In genomic region chr3:123789760-123790159, GRCh38 we compare ENCODE assay signal across 22 cellular contexts.
A peak's percentile ranks its signal among the peaks of the same experiment; 100 is the strongest.
DNase-seq lines count a peak whose midpoint lies in the region; ATAC-seq and TF ChIP-seq lines count a peak whose summit lies in the region.
"Had no signal": no experiment of that assay in that cellular context is flagged by ENCODE, and none has a peak within 500 bp of the region (broad histone marks: within the 10 kb centered on the region; RNA-seq: fewer than 3 reads in every experiment).

No MANE protein-coding gene starts in this region.

- no peaks in the 10 kb centered on the region for H3K4me1 Mint-ChIP-seq in activated CD4-positive, alpha-beta T cell treated with anti-CD3 and anti-CD28 coated beads for 36 hours
- H3K4me1 Mint-ChIP-seq: activated CD4-positive, alpha-beta T cell treated with anti-CD3 and anti-CD28 coated beads, Interleukin-2, amount 10 ng/mL, durations not matched to agents 7 days and 5 days; immature natural killer cell; stimulated activated effector memory CD8-positive, alpha-beta T cell treated with anti-CD3 and anti-CD28 coated beads, Interleukin-12 subunit alpha, Interleukin-12 subunit beta, amount 100 ng/mL, for 72 hours had no signal

- H3K27ac ChIP-seq in AG04450 (ENCODE audit: low read depth, low read length) (peak overlapping the region; percentile 40), mesenchymal stem cell (ENCODE audit: low read length, poor library complexity, severe bottlenecking) (no peak overlapping the region), Karpas-422 (ENCODE audit: low read length) (no peak overlapping the region)
- H3K27ac ChIP-seq: epithelial cell of prostate, psoas muscle, tibial nerve had no signal

- no peak overlapping the region for H3K4me3 Mint-ChIP-seq in activated CD4-positive, alpha-beta T cell treated with anti-CD3 and anti-CD28 coated beads for 36 hours
- H3K4me3 Mint-ChIP-seq: activated CD4-positive, alpha-beta T cell treated with anti-CD3 and anti-CD28 coated beads, Interleukin-2, amount 10 ng/mL, durations not matched to agents 7 days and 5 days; immature natural killer cell; natural killer cell treated with Interleukin-12 subunit alpha and Interleukin-12 subunit beta and Interleukin-15 and Interleukin-18, amount 100 ng/mL, for 72 hours; stimulated activated effector memory CD8-positive, alpha-beta T cell treated with anti-CD3 and anti-CD28 coated beads, Interleukin-12 subunit alpha, Interleukin-12 subunit beta, amount 100 ng/mL, for 72 hours had no signal

- H3K4me3 ChIP-seq in AG04450 (ENCODE audit: low read depth, low read length) = no peak overlapping the region
- H3K4me3 ChIP-seq in adipocyte (ENCODE audit: low read length) = no peak overlapping the region
- H3K4me3 ChIP-seq in mesenchymal stem cell (ENCODE audit: insufficient read depth in 1 of 2, low read depth in 1 of 2, low read length in 2 of 2) = no peak overlapping the region
- H3K4me3 ChIP-seq in Karpas-422 (ENCODE audit: low read length) = no peak overlapping the region
- H3K4me3 ChIP-seq: A549, lung, psoas muscle, tibial nerve had no signal

- no peak overlapping the region for H2BK15ac ChIP-seq in mesenchymal stem cell (ENCODE audit: low read depth, poor library complexity, severe bottlenecking)

- no peaks in the 10 kb centered on the region for H4K20me1 ChIP-seq in Karpas-422 (ENCODE audit: insufficient read depth, low read depth, low read length)

- no peak overlapping the region for H3K4ac ChIP-seq in mesenchymal stem cell (ENCODE audit: low read depth in 1 of 2, low read length in 2 of 2)

- H2BK5ac ChIP-seq in mesenchymal stem cell (ENCODE audit: low read depth, low read length, poor library complexity, severe bottlenecking) = no peak overlapping the region

- H3K36me3 ChIP-seq in adipocyte (ENCODE audit: control insufficient read depth, insufficient read depth, low read length, severe bottlenecking) (peaks cover 24% of the 10 kb centered on the region), mesenchymal stem cell (ENCODE audit: control insufficient read depth in 1 of 2, insufficient read depth in 2 of 2, low read depth in 1 of 2, low read length in 2 of 2) (peaks cover 41 to 54% of the 10 kb centered on the region in 2 experiments), Karpas-422 (ENCODE audit: insufficient read depth, low read length) (no peaks in the 10 kb centered on the region)
- H3K36me3 ChIP-seq: tibial nerve had no signal

- no peaks in the 10 kb centered on the region for H3K9me2 ChIP-seq in Karpas-422 (replicated peaks; ENCODE audit: insufficient read depth, low read length)

- H3K9me3 ChIP-seq in AG04450 (ENCODE audit: control insufficient read depth, insufficient read depth, low read length) (peaks cover 2% of the 10 kb centered on the region; the same call in 1 of the 2 replicates), adipocyte (ENCODE audit: control insufficient read depth, low read length) (no peaks in the 10 kb centered on the region), mesenchymal stem cell (ENCODE audit: control insufficient read depth, low read length) (no peaks in the 10 kb centered on the region), Karpas-422 (ENCODE audit: low read length) (no peaks in the 10 kb centered on the region)
- H3K9me3 ChIP-seq: A549, psoas muscle, tibial nerve had no signal

- H3K4me2 ChIP-seq in mesenchymal stem cell (ENCODE audit: low read length, poor library complexity, severe bottlenecking) = no peak overlapping the region
- no peak overlapping the region for H3K4me2 ChIP-seq in Karpas-422 (ENCODE audit: low read depth, low read length, poor library complexity, severe bottlenecking)
- H3K4me2 ChIP-seq: A549 had no signal

- DNase-seq in AG04450 (ENCODE audit: low read depth, low spot score) (no peak), HS-5 (ENCODE audit: low read depth) (peak; percentile 68), adipocyte (ENCODE audit: low read depth) (peak; percentile 86), mesenchymal stem cell (peak; percentile 95), Karpas-422 (no peak), GOT3 (lab: John Stamatoyannopoulos, UW) (no peak)
- no peak for DNase-seq in activated CD4-positive, alpha-beta T cell treated with anti-CD3 and anti-CD28 coated beads for 36 hours
- DNase-seq: activated CD4-positive, alpha-beta T cell treated with anti-CD3 and anti-CD28 coated beads, Interleukin-2, amount 10 ng/mL, durations not matched to agents 7 days and 5 days; activated CD8-positive, alpha-beta memory T cell treated with anti-CD3 and anti-CD28 coated beads, Interleukin-2, amount 50 U/mL, for 48 hours; activated naive CD4-positive, alpha-beta T cell; cortex of kidney; immature natural killer cell; NCI-H1930; NCI-H510A; psoas muscle had no signal

- H4K8ac ChIP-seq in mesenchymal stem cell (ENCODE audit: low read length) = peak overlapping the region; percentile 16

- H3K27me3 ChIP-seq in AG04450 (ENCODE audit: control insufficient read depth, insufficient read depth, low read length) (no peaks in the 10 kb centered on the region), adipocyte (replicated peaks; ENCODE audit: control insufficient read depth, insufficient read depth, low read length) (no peaks in the 10 kb centered on the region), mesenchymal stem cell (ENCODE audit: control insufficient read depth in 1 of 2, insufficient read depth in 1 of 2, low read length in 2 of 2) (no peaks in the 10 kb centered on the region), Karpas-422 (ENCODE audit: low read length) (no peaks in the 10 kb centered on the region)
- H3K27me3 ChIP-seq: tibial nerve had no signal

- H3K9me3 Mint-ChIP-seq in activated CD4-positive, alpha-beta T cell treated with anti-CD3 and anti-CD28 coated beads for 36 hours (ENCODE audit: low read depth) = no peaks in the 10 kb centered on the region
- H3K9me3 Mint-ChIP-seq: activated CD4-positive, alpha-beta T cell treated with anti-CD3 and anti-CD28 coated beads, Interleukin-2, amount 10 ng/mL, durations not matched to agents 7 days and 5 days; natural killer cell treated with Interleukin-12 subunit alpha and Interleukin-12 subunit beta and Interleukin-15 and Interleukin-18, amount 100 ng/mL, for 72 hours; stimulated activated effector memory CD8-positive, alpha-beta T cell treated with anti-CD3 and anti-CD28 coated beads, Interleukin-12 subunit alpha, Interleukin-12 subunit beta, amount 100 ng/mL, for 72 hours had no signal

- H3K23ac ChIP-seq in mesenchymal stem cell (ENCODE audit: low read length in 2 of 2) = no peak overlapping the region

- H3K9ac ChIP-seq in adipocyte (ENCODE audit: low read length) = no peak overlapping the region
- no peak overlapping the region for H3K9ac ChIP-seq in mesenchymal stem cell (ENCODE audit: low read length)
- H3K9ac ChIP-seq in Karpas-422 (ENCODE audit: low read length) = no peak overlapping the region

- no peak for TF ChIP-seq CTCF in AG04450 (IDR thresholded peaks at IDR 0.05; ENCODE audit: low read depth, low read length)

- H3K36me3 Mint-ChIP-seq in activated CD4-positive, alpha-beta T cell treated with anti-CD3 and anti-CD28 coated beads for 36 hours (ENCODE audit: low read depth) = no peaks in the 10 kb centered on the region
- H3K36me3 Mint-ChIP-seq: immature natural killer cell; natural killer cell treated with Interleukin-12 subunit alpha and Interleukin-12 subunit beta and Interleukin-15 and Interleukin-18, amount 100 ng/mL, for 72 hours had no signal

- H2AFZ ChIP-seq in mesenchymal stem cell (ENCODE audit: low read depth, low read length) (no peak overlapping the region), Karpas-422 (ENCODE audit: low read length) (no peak overlapping the region)

- peak overlapping the region; percentile 61 to 90 for H2BK12ac ChIP-seq in mesenchymal stem cell (ENCODE audit: low read length in 2 of 2)

- POLR2A ChIA-PET in AG04450 (lab: Yijun Ruan, JAX) = interaction anchor here (0.6 to 2.4 kb wide), 3 partner anchors 7 to 40 kb away, joined by 3 to 19 read pairs (median 5); no protein-coding TSS in a partner anchor
- POLR2A ChIA-PET in activated CD4-positive, alpha-beta T cell treated with anti-CD3 and anti-CD28 coated beads for 36 hours (lab: Charles Lee) = no interaction called here

- no peak overlapping the region for H3K14ac ChIP-seq in mesenchymal stem cell (ENCODE audit: low read length in 2 of 2)

- H3K27ac Mint-ChIP-seq in activated CD4-positive, alpha-beta T cell treated with anti-CD3 and anti-CD28 coated beads for 36 hours = no peak overlapping the region
- H3K27ac Mint-ChIP-seq: activated CD4-positive, alpha-beta T cell treated with anti-CD3 and anti-CD28 coated beads, Interleukin-2, amount 10 ng/mL, durations not matched to agents 7 days and 5 days; immature natural killer cell; natural killer cell treated with Interleukin-12 subunit alpha and Interleukin-12 subunit beta and Interleukin-15 and Interleukin-18, amount 100 ng/mL, for 72 hours; stimulated activated effector memory CD8-positive, alpha-beta T cell treated with anti-CD3 and anti-CD28 coated beads, Interleukin-12 subunit alpha, Interleukin-12 subunit beta, amount 100 ng/mL, for 72 hours had no signal

- H3K27me3 Mint-ChIP-seq in activated CD4-positive, alpha-beta T cell treated with anti-CD3 and anti-CD28 coated beads for 36 hours = peaks cover 13% of the 10 kb centered on the region

- H3K4me1 ChIP-seq in adipocyte (ENCODE audit: control insufficient read depth, insufficient read depth, low read length) = peaks cover 24% of the 10 kb centered on the region
- H3K4me1 ChIP-seq in mesenchymal stem cell (ENCODE audit: control insufficient read depth, insufficient read depth, low read depth, low read length) = peaks cover 15% of the 10 kb centered on the region
- H3K4me1 ChIP-seq in Karpas-422 (ENCODE audit: low read length) = no peaks in the 10 kb centered on the region
- H3K4me1 ChIP-seq: psoas muscle, tibial nerve had no signal

- peak overlapping the region; percentile 22 to 69 for H3K18ac ChIP-seq in mesenchymal stem cell (ENCODE audit: low read depth in 1 of 2, low read length in 2 of 2)

- peaks cover 34% of the 10 kb centered on the region for H3K79me1 ChIP-seq in mesenchymal stem cell (replicated peaks; ENCODE audit: low read length, poor library complexity, severe bottlenecking)

- WGBS in mesenchymal stem cell = 1% methylated on average over 5 of the region's 5 CpGs

- peak overlapping the region; percentile 91 for H4K91ac ChIP-seq in mesenchymal stem cell (ENCODE audit: low read length)

- intact Hi-C loops in activated CD4-positive, alpha-beta T cell treated with anti-CD3 and anti-CD28 coated beads for 36 hours (cut with DNase I, micrococcal nuclease) = no loop called here

- no peak overlapping the region for H2BK120ac ChIP-seq in mesenchymal stem cell (ENCODE audit: low read depth, low read length)

- H2AK5ac ChIP-seq in mesenchymal stem cell (ENCODE audit: low read length, severe bottlenecking) = peak overlapping the region; percentile 52

- CTCF ChIA-PET in AG04450 (lab: Charles Lee) = no interaction called here
- CTCF ChIA-PET in activated CD4-positive, alpha-beta T cell treated with anti-CD3 and anti-CD28 coated beads for 36 hours (lab: Charles Lee) = interaction anchor here (0.7 kb wide), 1 partner anchor 1420 kb away, joined by 5 read pairs; no protein-coding TSS in a partner anchor

- no peaks in the 10 kb centered on the region for H3K79me2 ChIP-seq in Karpas-422 (ENCODE audit: low read length)

- ATAC-seq in HG02938 (IDR thresholded peaks at IDR 0.05; ENCODE audit: unreplicated experiment) = no peak
- no peak for ATAC-seq in activated CD4-positive, alpha-beta T cell treated with anti-CD3 and anti-CD28 coated beads for 36 hours
- ATAC-seq: A549; psoas muscle; stimulated activated effector memory CD8-positive, alpha-beta T cell treated with anti-CD3 and anti-CD28 coated beads, Interleukin-12 subunit alpha, Interleukin-12 subunit beta, amount 100 ng/mL, for 72 hours had no signal

Comparison
In these comparisons a context has a peak if more than half of its experiments do, and no peak if none do; other contexts are left out.
1. DNase-seq: peak in HS-5 (single experiment), adipocyte (single experiment) and mesenchymal stem cell (single experiment); none in AG04450 (single experiment), activated CD4-positive, alpha-beta T cell treated with anti-CD3 and anti-CD28 coated beads for 36 hours (single experiment), Karpas-422 (single experiment) and GOT3 (single experiment).